16 cellular contexts compared by ENCODE assay signal in the genomic region with DNA sequence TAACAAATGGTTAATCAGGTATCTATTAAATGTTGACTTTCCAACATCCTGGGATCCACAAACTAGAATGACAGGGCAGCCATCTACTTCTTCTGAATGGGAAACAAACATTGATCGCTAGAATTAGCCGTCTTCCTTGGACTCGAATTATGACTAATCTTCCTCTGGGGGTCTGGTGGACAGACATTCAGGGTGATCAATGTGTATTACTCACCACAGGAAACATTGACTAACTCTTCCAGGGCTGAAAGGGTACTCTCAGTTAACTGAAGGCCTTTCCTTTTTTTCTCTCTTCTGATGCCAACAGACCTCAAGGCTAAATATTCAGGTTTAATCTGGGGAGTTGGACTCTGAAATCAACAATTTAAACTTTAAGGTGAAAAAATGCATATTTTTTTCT. TPM values are rescaled to one million over a fixed set of nuclear protein-coding genes. Genes with fewer than 3 reads are reported as not detected.
A peak's percentile ranks its signal among the peaks of the same experiment; 100 is the strongest.
DNase-seq lines count a peak whose midpoint lies in the region; ATAC-seq, FAIRE-seq and TF ChIP-seq lines count a peak whose summit lies in the region.
"Had no signal": no experiment of that assay in that cellular context is flagged by ENCODE, and none has a peak within 500 bp of the region (broad histone marks: within the 10 kb centered on the region; RNA-seq: fewer than 3 reads in every experiment).

No MANE protein-coding gene starts in this region.

- no peaks in the 10 kb centered on the region for H3K27me3 ChIP-seq in CD4-positive, alpha-beta memory T cell (ENCODE audit: insufficient read depth, low read length)
- H3K27me3 ChIP-seq in keratinocyte (ENCODE audit: control insufficient read depth, extremely low read depth, insufficient read depth, low read length), result no peaks in the 10 kb centered on the region
- H3K27me3 ChIP-seq: ascending aorta had no signal

- peak overlapping the region; percentile 29 for H3K4me2 ChIP-seq in keratinocyte (ENCODE audit: control insufficient read depth, extremely low read depth, insufficient read depth, low read depth, low read length)

- H2AFZ ChIP-seq in keratinocyte (ENCODE audit: control insufficient read depth, low read length), result no peak overlapping the region

- DNase-seq in CD4-positive, alpha-beta memory T cell, result no peak
- DNase-seq in HPDE6-E6E7 (ENCODE audit: extremely low spot score) (peak; percentile 42), keratinocyte (ENCODE audit: low read depth, low spot score) (no peak), kidney glomerular epithelial cell (lab: John Stamatoyannopoulos, UW) (no peak), NCI-H2196 (lab: John Stamatoyannopoulos, UW; ENCODE audit: unreplicated experiment) (no peak)
- DNase-seq in activated naive CD8-positive, alpha-beta T cell treated with anti-CD3 and anti-CD28 coated beads, Interleukin-2, amount 10 ng/mL, durations not matched to agents 7 days and 5 days, result no peak
- DNase-seq: Calu3; NCI-H2227 treated with DMSO at 0.1 percent for 48 hours; RPMI8226; stimulated activated CD4-positive, alpha-beta T cell treated with anti-CD3 and anti-CD28 coated beads, Interleukin-15, amount 100 ng/mL, for 24 hours had no signal

- CTCF ChIA-PET in CD4-positive, alpha-beta memory T cell (lab: Charles Lee; ENCODE audit: partially characterized antibody), result interaction anchor here (0.7 to 4.9 kb wide), 3 partner anchors 10 to 60 kb away, joined by 3 to 29 read pairs (median 26); a partner anchor contains a TSS

- peaks cover 41% of the 10 kb centered on the region for H3K36me3 ChIP-seq in CD4-positive, alpha-beta memory T cell (ENCODE audit: insufficient read depth, low read length)
- peaks cover 23 to 25% of the 10 kb centered on the region in 2 experiments for H3K36me3 ChIP-seq in keratinocyte (ENCODE audit: control insufficient read depth in 2 of 2, extremely low read depth in 1 of 2, insufficient read depth in 2 of 2, low read length in 2 of 2)

- TF ChIP-seq CTCF in keratinocyte (optimal IDR thresholded peaks at IDR 0.05 in 1 of 3, IDR thresholded peaks at IDR 0.05 in 1 of 3, conservative IDR thresholded peaks at IDR 0.05 in 1 of 3; ENCODE audit: extremely low read depth in 1 of 3, insufficient read depth in 2 of 3, low read length in 3 of 3), result no peak

- H3K9ac ChIP-seq in keratinocyte (ENCODE audit: control insufficient read depth, extremely low read depth, insufficient read depth, low read length), result peak overlapping the region; percentile 10

- no peaks in the 10 kb centered on the region for H3K9me1 ChIP-seq in keratinocyte (ENCODE audit: control insufficient read depth, extremely low read depth, insufficient read depth, low read length)

- H3K4me3 ChIP-seq in CD4-positive, alpha-beta memory T cell (ENCODE audit: low read length in 2 of 2), result no peak overlapping the region
- peak overlapping the region in 1 of 3 experiments; percentile 17 for H3K4me3 ChIP-seq in keratinocyte (ENCODE audit: control insufficient read depth in 2 of 3, extremely low read depth in 1 of 3, insufficient read depth in 2 of 3, low read depth in 1 of 3, low read length in 3 of 3)
- H3K4me3 ChIP-seq: ascending aorta had no signal

- H4K20me1 ChIP-seq in keratinocyte (ENCODE audit: control insufficient read depth, extremely low read depth, insufficient read depth, low read length), result no peaks in the 10 kb centered on the region

- H3K36me3 Mint-ChIP-seq in CD4-positive, alpha-beta memory T cell, result peaks cover 47 to 57% of the 10 kb centered on the region in 2 donors
- peaks cover 11% of the 10 kb centered on the region for H3K36me3 Mint-ChIP-seq in activated naive CD8-positive, alpha-beta T cell treated with anti-CD3 and anti-CD28 coated beads, Interleukin-2, amount 10 ng/mL, durations not matched to agents 7 days and 5 days

- peak overlapping the region; percentile 49 for H3K27ac ChIP-seq in CD4-positive, alpha-beta memory T cell (ENCODE audit: low read depth, low read length)
- H3K27ac ChIP-seq in keratinocyte (ENCODE audit: control insufficient read depth, insufficient read depth, low read length), result peak overlapping the region; percentile 74
- H3K27ac ChIP-seq: ascending aorta had no signal

- dilution Hi-C loops in keratinocyte (cut with MboI; ENCODE audit: extremely low pct_ligation_motif_present, low sequenced_read_pairs), result no loop called here

- POLR2A ChIA-PET in CD4-positive, alpha-beta memory T cell (lab: Charles Lee; ENCODE audit: partially characterized antibody), result interaction anchor here (1.0 to 5.5 kb wide), 9 partner anchors 9 to 85 kb away, joined by 3 to 51 read pairs (median 8); a partner anchor contains a TSS
- POLR2A ChIA-PET in activated naive CD8-positive, alpha-beta T cell treated with anti-CD3 and anti-CD28 coated beads, Interleukin-2, amount 10 ng/mL, durations not matched to agents 7 days and 5 days (lab: Charles Lee), result interaction anchor here (1.6 kb wide), 1 partner anchor 10 kb away, joined by 7 read pairs; a partner anchor contains a TSS

- peaks cover 24 to 40% (median 31%) of the 10 kb centered on the region in 4 donors for H3K4me1 Mint-ChIP-seq in CD4-positive, alpha-beta memory T cell
- peaks cover 22% of the 10 kb centered on the region for H3K4me1 Mint-ChIP-seq in activated naive CD8-positive, alpha-beta T cell treated with anti-CD3 and anti-CD28 coated beads, Interleukin-2, amount 10 ng/mL, durations not matched to agents 7 days and 5 days

- H3K9me3 ChIP-seq in CD4-positive, alpha-beta memory T cell (ENCODE audit: control insufficient read depth in 1 of 2, low read length in 2 of 2), result no peaks in the 10 kb centered on the region
- no peaks in the 10 kb centered on the region for H3K9me3 ChIP-seq in keratinocyte (ENCODE audit: control insufficient read depth, low read depth, low read length)
- H3K9me3 ChIP-seq: ascending aorta had no signal

- H3K27ac Mint-ChIP-seq in CD4-positive, alpha-beta memory T cell, result peak overlapping the region; percentile 71 to 97 (median 88)
- peak overlapping the region; percentile 76 for H3K27ac Mint-ChIP-seq in activated naive CD8-positive, alpha-beta T cell treated with anti-CD3 and anti-CD28 coated beads, Interleukin-2, amount 10 ng/mL, durations not matched to agents 7 days and 5 days

- peak overlapping the region in 5 of 8 donors; percentile 61 to 92 (median 74) for H3K4me3 Mint-ChIP-seq in CD4-positive, alpha-beta memory T cell
- no peak overlapping the region for H3K4me3 Mint-ChIP-seq in activated naive CD8-positive, alpha-beta T cell treated with anti-CD3 and anti-CD28 coated beads, Interleukin-2, amount 10 ng/mL, durations not matched to agents 7 days and 5 days

- peak; percentile 12 for ATAC-seq in activated naive CD8-positive, alpha-beta T cell treated with anti-CD3 and anti-CD28 coated beads, Interleukin-2, amount 10 ng/mL, durations not matched to agents 7 days and 5 days (ENCODE audit: low read depth)
- ATAC-seq in HG02759 (IDR thresholded peaks at IDR 0.05; ENCODE audit: unreplicated experiment) (no peak), HG03135 (IDR thresholded peaks at IDR 0.05; ENCODE audit: unreplicated experiment) (no peak)

- H3K9me3 Mint-ChIP-seq in CD4-positive, alpha-beta memory T cell, result no peaks in the 10 kb centered on the region
- H3K9me3 Mint-ChIP-seq in activated naive CD8-positive, alpha-beta T cell treated with anti-CD3 and anti-CD28 coated beads, Interleukin-2, amount 10 ng/mL, durations not matched to agents 7 days and 5 days, result no peaks in the 10 kb centered on the region

- FAIRE-seq in keratinocyte (lab: Jason Lieb, UNC), result no peak
- FAIRE-seq: GM19239 had no signal

- H3K4me1 ChIP-seq in CD4-positive, alpha-beta memory T cell (ENCODE audit: insufficient read depth, low read length), result peaks cover 33% of the 10 kb centered on the region
- peaks cover 31% of the 10 kb centered on the region for H3K4me1 ChIP-seq in keratinocyte (ENCODE audit: control insufficient read depth, extremely low read depth, insufficient read depth, low read length)
- H3K4me1 ChIP-seq: ascending aorta had no signal

- no peaks in the 10 kb centered on the region for H3K27me3 Mint-ChIP-seq in CD4-positive, alpha-beta memory T cell
- H3K27me3 Mint-ChIP-seq in activated naive CD8-positive, alpha-beta T cell treated with anti-CD3 and anti-CD28 coated beads, Interleukin-2, amount 10 ng/mL, durations not matched to agents 7 days and 5 days, result no peaks in the 10 kb centered on the region

- intact Hi-C loops in CD4-positive, alpha-beta memory T cell (cut with micrococcal nuclease), result loop anchor here (1.0 kb wide), 1 partner anchor 9 kb away; a partner anchor contains a TSS

- H3K79me2 ChIP-seq in keratinocyte (ENCODE audit: control insufficient read depth, insufficient read depth, low read length), result peaks cover 3% of the 10 kb centered on the region

RNA-seq across cellular contexts. Expression of a gene that starts 9.5 kb away (rescaled TPM):
- total RNA-seq in CD4-positive, alpha-beta memory T cell, result 10 to 100 TPM; 59.9 to 60.9 TPM
- 10 to 100 TPM; 12.7 to 32.6 TPM for polyA plus RNA-seq in CD4-positive, alpha-beta memory T cell
- 10 to 100 TPM; 37.6 to 40.8 TPM for total RNA-seq in activated naive CD8-positive, alpha-beta T cell treated with anti-CD3 and anti-CD28 coated beads, Interleukin-2, amount 10 ng/mL, durations not matched to agents 7 days and 5 days
- polyA plus RNA-seq in keratinocyte, result 13.7 to 24.6 TPM (median 23.2 TPM) in 3 replicates
- polyA plus RNA-seq in keratinocyte (2011; ENCODE audit: low read depth), result 6.0 TPM
- 10.7 and 21.0 TPM in 2 replicates for polyA plus RNA-seq in keratinocyte (2011; cell fraction: cytosol; rRNA removed)
- polyA plus RNA-seq in keratinocyte (2011; cell fraction: nucleus; rRNA removed), result 35.6 and 37.3 TPM in 2 replicates
- polyA plus RNA-seq in keratinocyte (2012; ENCODE audit: low replicate concordance), result 5.6 and 9.4 TPM in 2 replicates
- 13.0 to 31.4 TPM (median 25.7 TPM) in 3 replicates for polyA minus RNA-seq in keratinocyte
- polyA minus RNA-seq in keratinocyte (2011; cell fraction: cytosol; rRNA and poly(A)+ RNA removed), result 10.7 TPM
- polyA minus RNA-seq in keratinocyte (2011; cell fraction: nucleus; rRNA and poly(A)+ RNA removed), result 19.4 and 35.4 TPM in 2 replicates

RNA-seq across cellular contexts. Expression of a gene that starts 10.3 kb away (rescaled TPM):
- not detected for total RNA-seq in CD4-positive, alpha-beta memory T cell
- polyA plus RNA-seq in CD4-positive, alpha-beta memory T cell, result not detected
- total RNA-seq in activated naive CD8-positive, alpha-beta T cell treated with anti-CD3 and anti-CD28 coated beads, Interleukin-2, amount 10 ng/mL, durations not matched to agents 7 days and 5 days, result not detected
- polyA plus RNA-seq in keratinocyte, result not detected in 3 replicates
- polyA plus RNA-seq in keratinocyte (2011; ENCODE audit: low read depth), result not detected
- polyA plus RNA-seq in keratinocyte (2011; cell fraction: cytosol; rRNA removed), result not detected in 2 replicates
- not detected in 2 replicates for polyA plus RNA-seq in keratinocyte (2011; cell fraction: nucleus; rRNA removed)
- 0.17 TPM in 1 of 2 replicates, not detected in the other for polyA plus RNA-seq in keratinocyte (2012; ENCODE audit: low replicate concordance)
- polyA minus RNA-seq in keratinocyte, result not detected in 3 replicates
- not detected for polyA minus RNA-seq in keratinocyte (2011; cell fraction: cytosol; rRNA and poly(A)+ RNA removed)
- polyA minus RNA-seq in keratinocyte (2011; cell fraction: nucleus; rRNA and poly(A)+ RNA removed), result not detected in 2 replicates
- total RNA-seq: ascending aorta, Calu3, H4, kidney epithelial cell had no signal

RNA-seq across cellular contexts. Expression of a gene that starts 35.0 kb away (rescaled TPM):
- total RNA-seq in CD4-positive, alpha-beta memory T cell, result 10 to 100 TPM; 62.6 to 70.7 TPM
- polyA plus RNA-seq in CD4-positive, alpha-beta memory T cell, result 10 to 100 TPM; 18.4 to 23.9 TPM
- total RNA-seq in activated naive CD8-positive, alpha-beta T cell treated with anti-CD3 and anti-CD28 coated beads, Interleukin-2, amount 10 ng/mL, durations not matched to agents 7 days and 5 days, result 10 to 100 TPM; 42.7 to 52.9 TPM
- polyA plus RNA-seq in keratinocyte, result 9.7 to 21.1 TPM (median 10.9 TPM) in 3 replicates
- 13.1 TPM for polyA plus RNA-seq in keratinocyte (2011; ENCODE audit: low read depth)
- polyA plus RNA-seq in keratinocyte (2011; cell fraction: cytosol; rRNA removed), result 5.6 and 9.2 TPM in 2 replicates
- polyA plus RNA-seq in keratinocyte (2011; cell fraction: nucleus; rRNA removed), result 28.2 and 30.9 TPM in 2 replicates
- polyA plus RNA-seq in keratinocyte (2012; ENCODE audit: low replicate concordance), result 11.5 and 12.6 TPM in 2 replicates
- polyA minus RNA-seq in keratinocyte, result 12.6 to 19.0 TPM (median 16.8 TPM) in 3 replicates
- polyA minus RNA-seq in keratinocyte (2011; cell fraction: cytosol; rRNA and poly(A)+ RNA removed), result 25.7 TPM
- polyA minus RNA-seq in keratinocyte (2011; cell fraction: nucleus; rRNA and poly(A)+ RNA removed), result 17.1 and 28.2 TPM in 2 replicates

RNA-seq across cellular contexts. Expression of a gene that starts 53.4 kb away (rescaled TPM):
- total RNA-seq in CD4-positive, alpha-beta memory T cell, result 10 to 100 TPM; 10.4 to 11.8 TPM
- 1 to 10 TPM; 1.7 to 2.0 TPM for polyA plus RNA-seq in CD4-positive, alpha-beta memory T cell
- total RNA-seq in activated naive CD8-positive, alpha-beta T cell treated with anti-CD3 and anti-CD28 coated beads, Interleukin-2, amount 10 ng/mL, durations not matched to agents 7 days and 5 days, result 1 to 10 TPM; 4.7 to 5.0 TPM
- polyA plus RNA-seq in keratinocyte, result 11.8 to 27.7 TPM (median 13.4 TPM) in 3 replicates
- 9.4 TPM for polyA plus RNA-seq in keratinocyte (2011; ENCODE audit: low read depth)
- polyA plus RNA-seq in keratinocyte (2011; cell fraction: cytosol; rRNA removed), result 5.3 and 11.5 TPM in 2 replicates
- polyA plus RNA-seq in keratinocyte (2011; cell fraction: nucleus; rRNA removed), result 67.6 and 102 TPM in 2 replicates
- polyA plus RNA-seq in keratinocyte (2012; ENCODE audit: low replicate concordance), result 20.7 and 21.6 TPM in 2 replicates
- polyA minus RNA-seq in keratinocyte, result 14.1 to 17.2 TPM (median 15.1 TPM) in 3 replicates
- polyA minus RNA-seq in keratinocyte (2011; cell fraction: cytosol; rRNA and poly(A)+ RNA removed), result 19.6 TPM
- 41.2 and 42.0 TPM in 2 replicates for polyA minus RNA-seq in keratinocyte (2011; cell fraction: nucleus; rRNA and poly(A)+ RNA removed)

RNA-seq across cellular contexts. Expression of a gene that starts 57.8 kb away (rescaled TPM):
- 10 to 100 TPM; 80.6 to 85.2 TPM for total RNA-seq in CD4-positive, alpha-beta memory T cell
- 10 to 100 TPM; 18.3 to 32.5 TPM for polyA plus RNA-seq in CD4-positive, alpha-beta memory T cell
- total RNA-seq in activated naive CD8-positive, alpha-beta T cell treated with anti-CD3 and anti-CD28 coated beads, Interleukin-2, amount 10 ng/mL, durations not matched to agents 7 days and 5 days, result 10 to 100 TPM; 39.0 to 42.0 TPM
- polyA plus RNA-seq in keratinocyte, result 24.8 to 51.0 TPM (median 32.8 TPM) in 3 replicates
- polyA plus RNA-seq in keratinocyte (2011; ENCODE audit: low read depth), result 40.9 TPM
- polyA plus RNA-seq in keratinocyte (2011; cell fraction: cytosol; rRNA removed), result 21.0 and 28.6 TPM in 2 replicates
- polyA plus RNA-seq in keratinocyte (2011; cell fraction: nucleus; rRNA removed), result 92.1 and 94.8 TPM in 2 replicates
- 61.1 and 71.4 TPM in 2 replicates for polyA plus RNA-seq in keratinocyte (2012; ENCODE audit: low replicate concordance)
- polyA minus RNA-seq in keratinocyte, result 45.2 to 103 TPM (median 54.5 TPM) in 3 replicates
- polyA minus RNA-seq in keratinocyte (2011; cell fraction: cytosol; rRNA and poly(A)+ RNA removed), result 99.4 TPM
- polyA minus RNA-seq in keratinocyte (2011; cell fraction: nucleus; rRNA and poly(A)+ RNA removed), result 96.4 and 111 TPM in 2 replicates
